31 cellular contexts compared by ENCODE assay signal in genomic region chr7:158142657-158143056, GRCh38.
"Had no signal": no experiment of that assay in that cellular context is flagged by ENCODE, and none has a peak within 500 bp of the region (broad histone marks: within the 10 kb centered on the region; RNA-seq: fewer than 3 reads in every experiment).

No MANE protein-coding gene starts in this region.

- H3K4me1 ChIP-seq: ascending aorta, breast epithelium, colonic mucosa, esophagus muscularis mucosa, foreskin keratinocyte, gastrocnemius medialis had no signal

- H3K4me3 ChIP-seq: ascending aorta, breast epithelium, cardiac muscle cell, colonic mucosa, esophagus muscularis mucosa, gastrocnemius medialis had no signal

- H3K4me3 Mint-ChIP-seq: activated B cell treated with CpG ODN at 0.5 μM for 24 hours; activated CD4-positive, alpha-beta memory T cell treated with anti-CD3 and anti-CD28 coated beads for 36 hours; activated CD8-positive, alpha-beta memory T cell treated with anti-CD3 and anti-CD28 coated beads, Interleukin-2, amount 10 ng/mL, durations not matched to agents 7 days and 5 days; activated CD8-positive, alpha-beta T cell treated with anti-CD3 and anti-CD28 coated beads, Interleukin-2, amount 10 ng/mL, durations not matched to agents 7 days and 5 days; activated naive CD4-positive, alpha-beta T cell treated with anti-CD3 and anti-CD28 coated beads, Interleukin-2, amount 10 ng/mL, durations not matched to agents 7 days and 5 days; activated naive CD8-positive, alpha-beta T cell treated with anti-CD3 and anti-CD28 coated beads, Interleukin-2, amount 10 ng/mL, durations not matched to agents 7 days and 5 days; activated T-helper 1 cell treated with anti-CD3 and anti-CD28 coated beads, Interleukin-12 subunit alpha, Interleukin-12 subunit beta, Interleukin-2, Interleukin-4 antibody, amounts not matched to agents 30 ng/mL and 10 ng/mL and 1 ng/mL, durations not matched to agents 14 hours and 24 hours and 36 hours; brain; T-cell; T-helper 1 cell treated with Interleukin-12 subunit alpha and Interleukin-12 subunit beta and Interleukin-4 antibody, amounts not matched to agents 30 μg/mL and 1 μg/mL, for 36 hours had no signal

- H3K27ac Mint-ChIP-seq: activated B cell treated with CpG ODN at 0.5 μM for 24 hours; activated CD4-positive, alpha-beta memory T cell treated with anti-CD3 and anti-CD28 coated beads for 36 hours; activated CD8-positive, alpha-beta memory T cell treated with anti-CD3 and anti-CD28 coated beads, Interleukin-2, amount 10 ng/mL, durations not matched to agents 7 days and 5 days; activated CD8-positive, alpha-beta T cell treated with anti-CD3 and anti-CD28 coated beads, Interleukin-2, amount 10 ng/mL, durations not matched to agents 7 days and 5 days; activated naive CD4-positive, alpha-beta T cell treated with anti-CD3 and anti-CD28 coated beads, Interleukin-2, amount 10 ng/mL, durations not matched to agents 7 days and 5 days; activated naive CD4-positive, alpha-beta T cell treated with anti-CD3 and anti-CD28 coated beads, Interleukin-2, amount 50 U/mL, for 72 hours; activated naive CD8-positive, alpha-beta T cell treated with anti-CD3 and anti-CD28 coated beads, Interleukin-2, amount 10 ng/mL, durations not matched to agents 7 days and 5 days; activated T-helper 1 cell treated with anti-CD3 and anti-CD28 coated beads, Interleukin-12 subunit alpha, Interleukin-12 subunit beta, Interleukin-2, Interleukin-4 antibody, amounts not matched to agents 30 ng/mL and 10 ng/mL and 1 ng/mL, durations not matched to agents 14 hours and 24 hours and 36 hours; T-cell; T-helper 1 cell treated with Interleukin-12 subunit alpha and Interleukin-12 subunit beta and Interleukin-4 antibody, amounts not matched to agents 30 μg/mL and 1 μg/mL, for 36 hours had no signal

- H3K4me1 Mint-ChIP-seq: activated B cell treated with CpG ODN at 0.5 μM for 24 hours; activated CD8-positive, alpha-beta memory T cell treated with anti-CD3 and anti-CD28 coated beads, Interleukin-2, amount 10 ng/mL, durations not matched to agents 7 days and 5 days; activated naive CD4-positive, alpha-beta T cell treated with anti-CD3 and anti-CD28 coated beads, Interleukin-2, amount 10 ng/mL, durations not matched to agents 7 days and 5 days; activated naive CD8-positive, alpha-beta T cell treated with anti-CD3 and anti-CD28 coated beads, Interleukin-2, amount 10 ng/mL, durations not matched to agents 7 days and 5 days; T-cell had no signal

- H3K36me3 ChIP-seq: ascending aorta, breast epithelium, cardiac muscle cell, colonic mucosa, esophagus muscularis mucosa, gastrocnemius medialis, WERI-Rb-1 had no signal

- H3K36me3 Mint-ChIP-seq: activated CD4-positive, alpha-beta memory T cell treated with anti-CD3 and anti-CD28 coated beads for 36 hours; activated CD8-positive, alpha-beta memory T cell treated with anti-CD3 and anti-CD28 coated beads, Interleukin-2, amount 10 ng/mL, durations not matched to agents 7 days and 5 days; activated naive CD4-positive, alpha-beta T cell treated with anti-CD3 and anti-CD28 coated beads, Interleukin-2, amount 10 ng/mL, durations not matched to agents 7 days and 5 days; activated naive CD4-positive, alpha-beta T cell treated with anti-CD3 and anti-CD28 coated beads, Interleukin-2, amount 50 U/mL, for 72 hours; activated naive CD8-positive, alpha-beta T cell treated with anti-CD3 and anti-CD28 coated beads, Interleukin-2, amount 10 ng/mL, durations not matched to agents 7 days and 5 days; T-cell had no signal

- H3K9me3 Mint-ChIP-seq: activated naive CD4-positive, alpha-beta T cell treated with anti-CD3 and anti-CD28 coated beads, Interleukin-2, amount 50 U/mL, for 72 hours; T-cell had no signal

- H3K27me3 Mint-ChIP-seq: activated B cell treated with CpG ODN at 0.5 μM for 24 hours; activated CD4-positive, alpha-beta memory T cell treated with anti-CD3 and anti-CD28 coated beads for 36 hours; activated CD8-positive, alpha-beta memory T cell treated with anti-CD3 and anti-CD28 coated beads, Interleukin-2, amount 10 ng/mL, durations not matched to agents 7 days and 5 days; activated naive CD4-positive, alpha-beta T cell treated with anti-CD3 and anti-CD28 coated beads, Interleukin-2, amount 10 ng/mL, durations not matched to agents 7 days and 5 days; activated naive CD8-positive, alpha-beta T cell treated with anti-CD3 and anti-CD28 coated beads, Interleukin-2, amount 10 ng/mL, durations not matched to agents 7 days and 5 days; T-cell had no signal

- H3K27ac ChIP-seq: ascending aorta, breast epithelium, cardiac muscle cell, colonic mucosa, esophagus muscularis mucosa, foreskin keratinocyte, gastrocnemius medialis, WERI-Rb-1 had no signal

- H3K27me3 ChIP-seq: ascending aorta, breast epithelium, cardiac muscle cell, colonic mucosa, esophagus muscularis mucosa, foreskin keratinocyte, gastrocnemius medialis had no signal

- H3K9me3 ChIP-seq: colonic mucosa, gastrocnemius medialis had no signal

- DNase-seq: activated B cell treated with CpG ODN at 0.5 μM for 24 hours; activated CD4-positive, alpha-beta memory T cell treated with anti-CD3 and anti-CD28 coated beads for 36 hours; activated CD4-positive, alpha-beta T cell treated with anti-CD3 and anti-CD28 coated beads for 48 hours; activated CD8-positive, alpha-beta memory T cell treated with anti-CD3 and anti-CD28 coated beads, Interleukin-2, amount 10 ng/mL, durations not matched to agents 7 days and 5 days; activated CD8-positive, alpha-beta memory T cell treated with anti-CD3 and anti-CD28 coated beads, Interleukin-2, amount 50 U/mL, for 4 hours; activated CD8-positive, alpha-beta T cell treated with anti-CD3 and anti-CD28 coated beads, Interleukin-2, amount 10 ng/mL, durations not matched to agents 7 days and 5 days; activated gamma-delta T cell; activated naive CD4-positive, alpha-beta T cell; activated naive CD4-positive, alpha-beta T cell treated with anti-CD3 and anti-CD28 coated beads, Interleukin-2, amount 10 ng/mL, durations not matched to agents 7 days and 5 days; activated naive CD8-positive, alpha-beta T cell treated with anti-CD3 and anti-CD28 coated beads, Interleukin-2, amount 10 ng/mL, durations not matched to agents 7 days and 5 days; activated T-cell treated with anti-CD3 and anti-CD28 coated beads, Interleukin-2, amount 50 U/mL, for 1 hour; activated T-cell treated with anti-CD3 and anti-CD28 coated beads, Interleukin-2, amount 50 U/mL, for 48 hours; central memory CD4-positive, alpha-beta T cell; cerebellar nuclear complex; colonic mucosa; effector CD8-positive, alpha-beta T cell; foreskin keratinocyte; gastrocnemius medialis; glutamatergic neuron; SW 1271; T-cell; T1000; WERI-Rb-1 had no signal
